In the genomic region with DNA sequence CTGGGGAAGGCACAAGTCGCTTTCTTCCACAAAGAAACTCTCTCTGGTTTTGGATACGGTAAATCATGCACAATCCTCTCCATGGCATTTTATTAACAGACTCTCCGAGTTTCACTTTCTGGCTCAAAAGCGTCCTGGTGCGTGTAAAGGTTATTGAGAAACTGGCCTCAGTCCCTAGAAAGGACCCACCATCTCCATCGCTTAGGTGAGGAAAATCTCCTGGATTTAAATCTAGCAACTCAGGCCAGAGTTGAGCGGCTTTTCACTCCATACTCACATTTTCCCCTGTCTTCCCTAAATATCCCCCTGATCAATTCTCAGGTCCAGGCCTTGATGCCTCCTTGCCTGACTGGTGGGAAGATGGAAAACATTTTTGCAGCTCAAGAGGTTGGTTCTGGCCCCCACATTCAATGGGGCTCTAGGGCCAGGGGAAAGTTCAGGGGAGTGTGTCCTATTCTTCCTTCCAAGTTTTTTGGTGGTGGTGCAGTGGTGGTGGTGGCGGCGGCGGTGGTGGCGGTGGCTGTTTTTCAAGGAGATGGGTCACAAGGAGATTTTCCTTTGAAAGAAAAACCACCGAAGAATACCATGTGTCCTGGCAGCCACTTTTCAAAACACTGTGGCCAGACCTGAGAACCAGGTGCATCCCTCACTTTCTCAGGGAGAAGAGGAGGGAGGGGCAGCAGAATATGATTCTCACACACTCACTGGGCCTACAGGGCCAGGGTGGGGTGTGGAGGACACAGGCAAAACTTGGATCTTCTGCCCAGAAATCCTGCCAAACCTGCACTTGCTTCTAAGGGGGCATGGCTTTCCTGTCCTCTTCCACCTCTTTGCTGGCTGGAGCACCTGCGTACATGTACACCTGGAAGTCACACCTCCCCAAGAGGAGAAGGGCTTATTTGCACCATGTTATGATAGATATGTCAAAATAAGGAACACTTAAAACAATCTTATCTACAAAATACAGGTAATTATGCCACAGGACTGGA, we compare ENCODE assay signal across 8 cellular contexts. TPM values are rescaled to one million over a fixed set of nuclear protein-coding genes. Genes with fewer than 3 reads are reported as not detected.
DNase-seq lines count a peak whose midpoint lies in the region; ATAC-seq and TF ChIP-seq lines count a peak whose summit lies in the region.

No MANE protein-coding gene starts in this region.

- H3K9me2 ChIP-seq in hepatocyte (replicated peaks; ENCODE audit: insufficient read depth), result no peaks in the 10 kb centered on the region

- no peaks in the 10 kb centered on the region for H3K9me3 ChIP-seq in T-helper 17 cell (ENCODE audit: control insufficient read depth, low read length, poor library complexity, severe bottlenecking)
- no peaks in the 10 kb centered on the region for H3K9me3 ChIP-seq in hepatocyte (ENCODE audit: low read depth)
- H3K9me3 ChIP-seq in subcutaneous abdominal adipose tissue (ENCODE audit: control insufficient read depth in 5 of 5, low read length in 5 of 5), result no peaks in the 10 kb centered on the region

- DNase-seq in activated CD4-positive, alpha-beta T cell treated with anti-CD3 and anti-CD28 coated beads, Interleukin-2, amount 10 ng/mL, durations not matched to agents 24 days and 14 days, result peak; percentile 71
- no peak for DNase-seq in activated CD4-positive, alpha-beta T cell treated with anti-CD3 and anti-CD28 coated beads for 48 hours
- DNase-seq in T-helper 17 cell (no peak), hepatocyte (ENCODE audit: low spot score) (no peak), NCI-H146 (lab: John Stamatoyannopoulos, UW) (no peak), GM03348 (ENCODE audit: low spot score) (no peak)
- no peak for DNase-seq in stimulated activated naive CD4-positive, alpha-beta T cell (lab: John Stamatoyannopoulos, UW)

- H3K9ac ChIP-seq in subcutaneous abdominal adipose tissue (ENCODE audit: low read length in 5 of 5), result peak overlapping the region; percentile 60 to 85 (median 74)

- peak overlapping the region; percentile 91 for H3K4me3 Mint-ChIP-seq in activated CD4-positive, alpha-beta T cell treated with anti-CD3 and anti-CD28 coated beads, Interleukin-2, amount 10 ng/mL, durations not matched to agents 24 days and 14 days
- peak overlapping the region; percentile 91 for H3K4me3 Mint-ChIP-seq in T-helper 17 cell

- intact Hi-C loops in activated CD4-positive, alpha-beta T cell treated with anti-CD3 and anti-CD28 coated beads, Interleukin-2, amount 10 ng/mL, durations not matched to agents 24 days and 14 days (cut with micrococcal nuclease), result loop anchor here (1.0 to 2.0 kb wide), 5 partner anchors 10 to 324 kb away; a partner anchor contains a TSS

- no peaks in the 10 kb centered on the region for H3K9me3 Mint-ChIP-seq in activated CD4-positive, alpha-beta T cell treated with anti-CD3 and anti-CD28 coated beads, Interleukin-2, amount 10 ng/mL, durations not matched to agents 24 days and 14 days

- H3K27me3 Mint-ChIP-seq in activated CD4-positive, alpha-beta T cell treated with anti-CD3 and anti-CD28 coated beads, Interleukin-2, amount 10 ng/mL, durations not matched to agents 24 days and 14 days, result peaks cover 2% of the 10 kb centered on the region
- H3K27me3 Mint-ChIP-seq in T-helper 17 cell, result no peaks in the 10 kb centered on the region

- H3K4me1 ChIP-seq in hepatocyte (ENCODE audit: insufficient read depth) (peaks cover 69% of the 10 kb centered on the region), subcutaneous abdominal adipose tissue (ENCODE audit: control insufficient read depth in 5 of 5, insufficient read depth in 5 of 5, low read length in 5 of 5) (peaks cover 30 to 87% (median 81%) of the 10 kb centered on the region in 5 donors)

- H3K27ac Mint-ChIP-seq in activated CD4-positive, alpha-beta T cell treated with anti-CD3 and anti-CD28 coated beads, Interleukin-2, amount 10 ng/mL, durations not matched to agents 24 days and 14 days, result peak overlapping the region; percentile 96
- peak overlapping the region; percentile 97 for H3K27ac Mint-ChIP-seq in T-helper 17 cell

- H3K27ac ChIP-seq in hepatocyte, result peak overlapping the region; percentile 99
- H3K27ac ChIP-seq in subcutaneous abdominal adipose tissue (ENCODE audit: low read depth, low read length), result peak overlapping the region; percentile 93

- no peak overlapping the region for H2AFZ ChIP-seq in hepatocyte

- no peaks in the 10 kb centered on the region for H3K36me3 ChIP-seq in hepatocyte (replicated peaks; ENCODE audit: insufficient read depth, low read depth)
- no peaks in the 10 kb centered on the region for H3K36me3 ChIP-seq in subcutaneous abdominal adipose tissue (ENCODE audit: control insufficient read depth in 5 of 5, insufficient read depth in 5 of 5, low read length in 5 of 5)

- H3K4me2 ChIP-seq in hepatocyte, result peak overlapping the region; percentile 73

- no peak overlapping the region for H3K4me3 ChIP-seq in hepatocyte
- H3K4me3 ChIP-seq in subcutaneous abdominal adipose tissue (ENCODE audit: low read depth in 1 of 5, low read length in 5 of 5), result peak overlapping the region; percentile 48 to 83 (median 72)

- H3K27me3 ChIP-seq in hepatocyte, result no peaks in the 10 kb centered on the region
- no peaks in the 10 kb centered on the region for H3K27me3 ChIP-seq in subcutaneous abdominal adipose tissue (ENCODE audit: control insufficient read depth in 5 of 5, insufficient read depth in 4 of 5, low read length in 5 of 5)

- ATAC-seq in T-helper 17 cell, result peak; percentile 1

- peaks cover 34% of the 10 kb centered on the region for H4K20me1 ChIP-seq in hepatocyte (ENCODE audit: insufficient read depth, poor library complexity, severe bottlenecking)

- WGBS in hepatocyte (ENCODE audit: low lambda C conversion rate, missing lambda C conversion rate), result 57% methylated on average over 13 of the region's 13 CpGs

- peaks cover 69% of the 10 kb centered on the region for H3K4me1 Mint-ChIP-seq in activated CD4-positive, alpha-beta T cell treated with anti-CD3 and anti-CD28 coated beads, Interleukin-2, amount 10 ng/mL, durations not matched to agents 24 days and 14 days
- H3K4me1 Mint-ChIP-seq in T-helper 17 cell, result peaks cover 63% of the 10 kb centered on the region

- H3K36me3 Mint-ChIP-seq in activated CD4-positive, alpha-beta T cell treated with anti-CD3 and anti-CD28 coated beads, Interleukin-2, amount 10 ng/mL, durations not matched to agents 24 days and 14 days (ENCODE audit: low read depth), result peaks cover 19% of the 10 kb centered on the region
- peaks cover 3% of the 10 kb centered on the region for H3K36me3 Mint-ChIP-seq in T-helper 17 cell (ENCODE audit: low read depth)

- peaks cover 86% of the 10 kb centered on the region for H3K79me2 ChIP-seq in hepatocyte

- no peak for TF ChIP-seq CTCF in hepatocyte (IDR thresholded peaks at IDR 0.05; ENCODE audit: poor library complexity)

RNA-seq across cellular contexts. Expression of a gene that starts 46.7 kb away (rescaled TPM):
- 29.7 and 30.4 TPM in 2 replicates for total RNA-seq in activated CD4-positive, alpha-beta T cell treated with anti-CD3 and anti-CD28 coated beads, Interleukin-2, amount 10 ng/mL, durations not matched to agents 24 days and 14 days
- total RNA-seq in T-helper 17 cell, result 10 to 100 TPM; 42.0 to 53.7 TPM
- total RNA-seq in hepatocyte, result 23.0 and 27.3 TPM in 2 replicates
- polyA plus RNA-seq in hepatocyte, result 41.2 and 45.7 TPM in 2 replicates
